ENCODE assay signal across 10 cellular contexts in the genomic region with DNA sequence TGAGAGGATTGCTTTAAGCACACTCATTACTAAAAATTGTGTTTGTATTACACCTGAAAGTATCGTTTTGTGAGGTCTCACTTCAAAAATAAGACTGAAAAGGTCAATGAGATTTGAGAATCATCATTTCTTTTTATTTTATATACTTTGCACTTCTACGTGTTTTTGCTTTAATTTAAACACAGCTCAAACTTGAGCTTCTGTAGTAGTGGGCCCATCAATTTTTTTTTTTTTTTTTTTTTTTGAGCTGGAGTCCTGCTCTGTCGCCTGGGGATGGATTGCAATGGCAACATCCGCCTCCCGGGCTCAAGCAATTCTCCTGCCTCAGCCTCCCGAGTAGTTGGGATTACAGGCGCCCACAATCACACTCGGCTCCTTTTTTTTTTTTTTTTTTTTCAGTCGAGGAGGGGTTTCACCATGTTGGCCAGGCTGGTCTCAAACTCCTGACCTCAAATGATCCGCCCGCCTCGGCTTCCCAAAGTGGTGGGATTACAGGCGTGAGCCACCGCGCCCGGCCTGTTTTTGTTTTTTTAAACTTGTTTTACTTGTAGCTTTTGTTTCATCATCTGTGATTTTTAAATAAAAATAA. TPM values are rescaled to one million over a fixed set of nuclear protein-coding genes. Genes with fewer than 3 reads are reported as not detected.
DNase-seq lines count a peak whose midpoint lies in the region; ATAC-seq and TF ChIP-seq lines count a peak whose summit lies in the region.
"Had no signal": no experiment of that assay in that cellular context is flagged by ENCODE, and none has a peak within 500 bp of the region (broad histone marks: within the 10 kb centered on the region; RNA-seq: fewer than 3 reads in every experiment).

No MANE protein-coding gene starts in this region.

- peak overlapping the region; percentile 92 for H3K4me3 Mint-ChIP-seq in activated CD4-positive, alpha-beta T cell treated with anti-CD3 and anti-CD28 coated beads, Interleukin-2, amount 10 ng/mL, durations not matched to agents 7 days and 5 days

- H3K4me1 ChIP-seq in OCI-LY1 (ENCODE audit: insufficient read depth, low read length, severe bottlenecking) (peaks cover 65% of the 10 kb centered on the region), endocrine pancreas (ENCODE audit: control insufficient read depth, insufficient read depth, low read length) (peaks cover 25% of the 10 kb centered on the region)

- peaks cover 3% of the 10 kb centered on the region; the same call in 1 of the 2 replicates for H3F3A ChIP-seq in OCI-LY1 (ENCODE audit: insufficient read depth, low read length)

- H3K36me3 ChIP-seq in OCI-LY1 (ENCODE audit: insufficient read depth, low read length) (no peaks in the 10 kb centered on the region), endocrine pancreas (ENCODE audit: control insufficient read depth, insufficient read depth, low read length) (no peaks in the 10 kb centered on the region)
- H3K36me3 ChIP-seq: heart left ventricle had no signal

- POLR2A ChIA-PET in activated CD4-positive, alpha-beta T cell treated with anti-CD3 and anti-CD28 coated beads, Interleukin-2, amount 10 ng/mL, durations not matched to agents 7 days and 5 days (lab: Charles Lee): no interaction called here

- H3K27me3 ChIP-seq in OCI-LY1 (ENCODE audit: insufficient read depth, low read length) (no peaks in the 10 kb centered on the region), endocrine pancreas (ENCODE audit: control insufficient read depth, insufficient read depth, low read length) (no peaks in the 10 kb centered on the region)
- H3K27me3 ChIP-seq: heart left ventricle had no signal

- H3K36me3 Mint-ChIP-seq in activated CD4-positive, alpha-beta T cell treated with anti-CD3 and anti-CD28 coated beads, Interleukin-2, amount 10 ng/mL, durations not matched to agents 7 days and 5 days (ENCODE audit: low read depth): peaks cover 7% of the 10 kb centered on the region

- H3K79me2 ChIP-seq in OCI-LY1 (ENCODE audit: insufficient read depth, low read length): peaks cover 86% of the 10 kb centered on the region

- H3K4me1 Mint-ChIP-seq in activated CD4-positive, alpha-beta T cell treated with anti-CD3 and anti-CD28 coated beads, Interleukin-2, amount 10 ng/mL, durations not matched to agents 7 days and 5 days: peaks cover 32% of the 10 kb centered on the region

- H3K9ac ChIP-seq in OCI-LY1 (ENCODE audit: low read length) (peak overlapping the region; percentile 88; the same call in 1 of the 2 replicates), endocrine pancreas (ENCODE audit: control insufficient read depth, insufficient read depth, low read length) (no peak overlapping the region)

- H4K20me1 ChIP-seq in OCI-LY1 (ENCODE audit: insufficient read depth, low read length): no peaks in the 10 kb centered on the region

- H2AFZ ChIP-seq in OCI-LY1 (ENCODE audit: low read length): no peak overlapping the region

- H3K9me3 ChIP-seq in OCI-LY1 (ENCODE audit: low read length): no peaks in the 10 kb centered on the region
- H3K9me3 ChIP-seq in endocrine pancreas (ENCODE audit: control insufficient read depth, low read length): no peaks in the 10 kb centered on the region
- H3K9me3 ChIP-seq: heart left ventricle had no signal

- no peak for ATAC-seq in GM21717 (IDR thresholded peaks at IDR 0.05; ENCODE audit: unreplicated experiment)
- ATAC-seq: heart left ventricle had no signal

- H3K4me3 ChIP-seq in OCI-LY1 (ENCODE audit: low read depth, low read length, poor library complexity, severe bottlenecking) (peak overlapping the region; percentile 93), endocrine pancreas (ENCODE audit: control insufficient read depth, insufficient read depth, low read length) (peak overlapping the region; percentile 96), retinal pigment epithelial cell (ENCODE audit: low read length) (peak overlapping the region; percentile 17)

- H3K27ac ChIP-seq in OCI-LY1 (ENCODE audit: low read depth, low read length, poor library complexity, severe bottlenecking): no peak overlapping the region

- CTCF ChIA-PET in activated CD4-positive, alpha-beta T cell treated with anti-CD3 and anti-CD28 coated beads, Interleukin-2, amount 10 ng/mL, durations not matched to agents 7 days and 5 days (lab: Charles Lee): no interaction called here

- no peaks in the 10 kb centered on the region for H3K9me3 Mint-ChIP-seq in activated CD4-positive, alpha-beta T cell treated with anti-CD3 and anti-CD28 coated beads, Interleukin-2, amount 10 ng/mL, durations not matched to agents 7 days and 5 days

- TF ChIP-seq CTCF in OCI-LY1 (IDR thresholded peaks at IDR 0.05; ENCODE audit: low read length) (no peak), retinal pigment epithelial cell (conservative IDR thresholded peaks at IDR 0.05; ENCODE audit: low read depth, low read length) (no peak)

- DNase-seq in activated CD4-positive, alpha-beta T cell treated with anti-CD3 and anti-CD28 coated beads, Interleukin-2, amount 10 ng/mL, durations not matched to agents 7 days and 5 days: no peak
- DNase-seq in activated CD4-positive, alpha-beta T cell treated with anti-CD3 and anti-CD28 coated beads, Interleukin-2, amount 50 U/mL, for 1 hour: no peak
- DNase-seq in retinal pigment epithelial cell (ENCODE audit: low read depth) (no peak), T1000 (lab: John Stamatoyannopoulos, UW) (no peak), dermis blood vessel endothelial cell (no peak)
- DNase-seq: heart left ventricle, NCI-H1694 treated with DMSO at 0.1 percent for 48 hours had no signal

- peaks cover 2% of the 10 kb centered on the region for H3K27me3 Mint-ChIP-seq in activated CD4-positive, alpha-beta T cell treated with anti-CD3 and anti-CD28 coated beads, Interleukin-2, amount 10 ng/mL, durations not matched to agents 7 days and 5 days

- no peak overlapping the region for H3K27ac Mint-ChIP-seq in activated CD4-positive, alpha-beta T cell treated with anti-CD3 and anti-CD28 coated beads, Interleukin-2, amount 10 ng/mL, durations not matched to agents 7 days and 5 days

- peak overlapping the region; percentile 84 for H3K4me2 ChIP-seq in OCI-LY1 (ENCODE audit: low read length)

- no peaks in the 10 kb centered on the region for H3K9me2 ChIP-seq in OCI-LY1 (ENCODE audit: low read depth, low read length)

RNA-seq across cellular contexts. Expression of gene GSTCD, which starts 1.5 kb away (rescaled TPM):
- total RNA-seq in activated CD4-positive, alpha-beta T cell treated with anti-CD3 and anti-CD28 coated beads, Interleukin-2, amount 10 ng/mL, durations not matched to agents 7 days and 5 days: 10 to 100 TPM; 11.6 to 12.4 TPM
- 11.6 and 13.8 TPM in 2 replicates for total RNA-seq in dermis blood vessel endothelial cell

RNA-seq across cellular contexts. Expression of gene INTS12, which starts 1.6 kb away (rescaled TPM):
- 10 to 100 TPM; 16.0 to 18.9 TPM for total RNA-seq in activated CD4-positive, alpha-beta T cell treated with anti-CD3 and anti-CD28 coated beads, Interleukin-2, amount 10 ng/mL, durations not matched to agents 7 days and 5 days
- 14.0 and 14.1 TPM in 2 replicates for total RNA-seq in dermis blood vessel endothelial cell

Comparison
In these comparisons a context has a peak if more than half of its experiments do, and no peak if none do; other contexts are left out.
1. H3K4me3 ChIP-seq: peak in every context shown above with its lines; median percentile 96 in endocrine pancreas; 93 in OCI-LY1; 17 in retinal pigment epithelial cell.